ENCODE assay signal across 20 cellular contexts in genomic region chr11:95780544-95780943, GRCh38. TPM values are rescaled to one million over a fixed set of nuclear protein-coding genes. Genes with fewer than 3 reads are reported as not detected.
DNase-seq lines count a peak whose midpoint lies in the region; ATAC-seq and TF ChIP-seq lines count a peak whose summit lies in the region.
"Had no signal": no experiment of that assay in that cellular context is flagged by ENCODE, and none has a peak within 500 bp of the region (broad histone marks: within the 10 kb centered on the region; RNA-seq: fewer than 3 reads in every experiment).

No MANE protein-coding gene starts in this region.

- peaks cover 66% of the 10 kb centered on the region for H3K4me1 ChIP-seq in Karpas-422 (ENCODE audit: low read length)
- H3K4me1 ChIP-seq in foreskin keratinocyte, result no peaks in the 10 kb centered on the region

- H3K4me3 Mint-ChIP-seq in naive B cell, result no peak overlapping the region
- H3K4me3 Mint-ChIP-seq: T-helper 1 cell treated with Interleukin-12 subunit alpha and Interleukin-12 subunit beta and Interleukin-4 antibody, amounts not matched to agents 30 μg/mL and 1 μg/mL, for 36 hours had no signal

- H3K36me3 Mint-ChIP-seq in naive B cell, result peaks cover 7 to 15% of the 10 kb centered on the region in 2 donors

- H3K27ac Mint-ChIP-seq in naive B cell, result peak overlapping the region; percentile 6 to 80 (median 58)
- H3K27ac Mint-ChIP-seq: T-helper 1 cell treated with Interleukin-12 subunit alpha and Interleukin-12 subunit beta and Interleukin-4 antibody, amounts not matched to agents 30 μg/mL and 1 μg/mL, for 36 hours had no signal

- peak; percentile 75 for DNase-seq in Karpas-422
- DNase-seq in naive B cell, result no peak
- no peak for DNase-seq in foreskin keratinocyte
- no peak for DNase-seq in medulla oblongata (ENCODE audit: extremely low spot score)
- DNase-seq: C1 segment of cervical spinal cord; CD8-positive, alpha-beta memory T cell; DMS53; NCI-H1417 treated with DMSO at 0.1 percent for 48 hours; NCI-H187 treated with DMSO at 0.1 percent for 48 hours; NCI-H226; NCI-H524; PC-9; SIG-M5 had no signal

- peaks cover 93% of the 10 kb centered on the region for H3K79me2 ChIP-seq in Karpas-422 (ENCODE audit: low read length)

- no peaks in the 10 kb centered on the region for H4K20me1 ChIP-seq in Karpas-422 (ENCODE audit: insufficient read depth, low read depth, low read length)

- H2AFZ ChIP-seq in Karpas-422 (ENCODE audit: low read length), result no peak overlapping the region
- H2AFZ ChIP-seq: PC-9 had no signal

- H3K4me3 ChIP-seq in Karpas-422 (ENCODE audit: low read length), result peak overlapping the region; percentile 1; the same call in 1 of the 2 replicates
- H3K4me3 ChIP-seq: PC-9 had no signal

- no peaks in the 10 kb centered on the region for H3K27me3 Mint-ChIP-seq in naive B cell
- H3K27me3 Mint-ChIP-seq: CD8-positive, alpha-beta memory T cell had no signal

- H3K27me3 ChIP-seq in Karpas-422 (ENCODE audit: low read length) (no peaks in the 10 kb centered on the region), foreskin keratinocyte (no peaks in the 10 kb centered on the region)

- TF ChIP-seq CTCF in foreskin keratinocyte (conservative IDR thresholded peaks at IDR 0.05), result no peak

- H3K27ac ChIP-seq in Karpas-422 (ENCODE audit: low read length) (peak overlapping the region; percentile 72), foreskin keratinocyte (no peak overlapping the region)
- H3K27ac ChIP-seq: KMS-11, PC-9, RWPE1 had no signal

- H3K4me1 Mint-ChIP-seq in naive B cell, result peaks cover 19 to 30% (median 24%) of the 10 kb centered on the region in 3 donors

- H3K9me2 ChIP-seq in Karpas-422 (replicated peaks; ENCODE audit: insufficient read depth, low read length), result no peaks in the 10 kb centered on the region

- peak; percentile 71 for ATAC-seq in GM18511 (IDR thresholded peaks at IDR 0.05; ENCODE audit: unreplicated experiment)
- peak; percentile 43 for ATAC-seq in GM21360 (IDR thresholded peaks at IDR 0.05; ENCODE audit: unreplicated experiment)
- peak; percentile 96 to 100 for ATAC-seq in naive B cell (ENCODE audit: low read depth in 2 of 2)
- ATAC-seq in HG03520 (IDR thresholded peaks at IDR 0.05; ENCODE audit: unreplicated experiment), result no peak
- ATAC-seq in foreskin keratinocyte, result no peak
- ATAC-seq: SK-N-SH treated with all-trans-retinoic acid at 6 μM for 48 hours had no signal

- H3K36me3 ChIP-seq in Karpas-422 (ENCODE audit: insufficient read depth, low read length), result peaks cover 98% of the 10 kb centered on the region

- H3K9ac ChIP-seq in Karpas-422 (ENCODE audit: low read length), result no peak overlapping the region
- H3K9ac ChIP-seq: KMS-11 had no signal

- H3K9me3 Mint-ChIP-seq in naive B cell, result no peaks in the 10 kb centered on the region
- H3K9me3 Mint-ChIP-seq: CD8-positive, alpha-beta memory T cell; T-helper 1 cell treated with Interleukin-12 subunit alpha and Interleukin-12 subunit beta and Interleukin-4 antibody, amounts not matched to agents 30 μg/mL and 1 μg/mL, for 36 hours had no signal

- peak overlapping the region; percentile 39 for H3K4me2 ChIP-seq in Karpas-422 (ENCODE audit: low read depth, low read length, poor library complexity, severe bottlenecking)
- H3K4me2 ChIP-seq: KMS-11, PC-9 had no signal

- H3K9me3 ChIP-seq in Karpas-422 (ENCODE audit: low read length), result no peaks in the 10 kb centered on the region

RNA-seq across cellular contexts. Expression of gene FAM76B, which starts 9.0 kb away (rescaled TPM):
- 97.0 and 224 TPM in 2 replicates for total RNA-seq in Karpas-422 (2014; rRNA removed; shearing (Covaris generic); ENCODE audit: low replicate concordance)
- polyA plus RNA-seq in naive B cell (ENCODE audit: low read depth in 6 of 6), result 10 to 100 TPM; 17.3 to 25.9 (median 22.1) TPM
- total RNA-seq in foreskin keratinocyte, result 10.0 and 11.1 TPM in 2 replicates
- polyA plus RNA-seq in foreskin keratinocyte, result 2.0 and 2.8 TPM in 2 replicates

RNA-seq across cellular contexts. Expression of gene CEP57, which starts 9.8 kb away (rescaled TPM):
- 140 and 190 TPM in 2 replicates for total RNA-seq in Karpas-422 (2014; rRNA removed; shearing (Covaris generic); ENCODE audit: low replicate concordance)
- 10 to 100 TPM; 40.2 to 59.8 (median 54.2) TPM for polyA plus RNA-seq in naive B cell (ENCODE audit: low read depth in 6 of 6)
- 34.9 and 37.8 TPM in 2 replicates for total RNA-seq in foreskin keratinocyte
- polyA plus RNA-seq in foreskin keratinocyte, result 11.9 and 15.4 TPM in 2 replicates

Comparison
In these comparisons a context has a peak if more than half of its experiments do, and no peak if none do; other contexts are left out.
1. ATAC-seq: peak in GM18511 (single experiment), GM21360 (single experiment) and naive B cell (2 of 2); none in HG03520 (single experiment) and foreskin keratinocyte (single experiment).